11 cellular contexts compared by ENCODE assay signal in genomic region chr1:182699673-182700350, GRCh38. TPM values are rescaled to one million over a fixed set of nuclear protein-coding genes. Genes with fewer than 3 reads are reported as not detected.
DNase-seq lines count a peak whose midpoint lies in the region; ATAC-seq and TF ChIP-seq lines count a peak whose summit lies in the region.
"Had no signal": no experiment of that assay in that cellular context is flagged by ENCODE, and none has a peak within 500 bp of the region (broad histone marks: within the 10 kb centered on the region; RNA-seq: fewer than 3 reads in every experiment).

No MANE protein-coding gene starts in this region.

- H3K27me3 ChIP-seq in mammary epithelial cell (ENCODE audit: insufficient read depth, low read length): peaks cover 2% of the 10 kb centered on the region
- no peaks in the 10 kb centered on the region for H3K27me3 ChIP-seq in body of pancreas
- H3K27me3 ChIP-seq in iPS-18a (ENCODE audit: control insufficient read depth, insufficient read depth, low read length): no peaks in the 10 kb centered on the region
- H3K27me3 ChIP-seq in aorta (ENCODE audit: control insufficient read depth in 1 of 2, insufficient read depth in 2 of 2, low read length in 1 of 2): no peaks in the 10 kb centered on the region
- H3K27me3 ChIP-seq: breast epithelium had no signal

- H3K36me3 Mint-ChIP-seq in MCF 10A (ENCODE audit: insufficient read depth, unreplicated experiment): peaks cover 7% of the 10 kb centered on the region
- H3K36me3 Mint-ChIP-seq: activated CD8-positive, alpha-beta memory T cell treated with anti-CD3 and anti-CD28 coated beads, Interleukin-2, amount 10 ng/mL, durations not matched to agents 7 days and 5 days had no signal

- peaks cover 6% of the 10 kb centered on the region for H3K4me1 Mint-ChIP-seq in MCF 10A (ENCODE audit: insufficient read depth, unreplicated experiment)
- H3K4me1 Mint-ChIP-seq: activated CD8-positive, alpha-beta memory T cell treated with anti-CD3 and anti-CD28 coated beads, Interleukin-2, amount 10 ng/mL, durations not matched to agents 7 days and 5 days had no signal

- CTCF ChIA-PET in MCF 10A (lab: Yijun Ruan, JAX): interaction anchor here (0.7 to 1.0 kb wide), 2 partner anchors 9 to 16 kb away, joined by 3 read pairs; no protein-coding TSS in a partner anchor
- CTCF ChIA-PET in mammary epithelial cell (lab: Charles Lee; ENCODE audit: low non-redundant PET): no interaction called here

- H3K27ac ChIP-seq in mammary epithelial cell (ENCODE audit: insufficient read depth, low read depth, low read length): no peak overlapping the region
- H3K27ac ChIP-seq in body of pancreas: no peak overlapping the region
- no peak overlapping the region for H3K27ac ChIP-seq in iPS-18a (ENCODE audit: low read length)
- peak overlapping the region in 1 of 2 donors; percentile 2 for H3K27ac ChIP-seq in aorta (ENCODE audit: low read depth in 1 of 2, low read length in 2 of 2)
- H3K27ac ChIP-seq: A549, breast epithelium had no signal

- H3K9me3 ChIP-seq in mammary epithelial cell (replicated peaks; ENCODE audit: insufficient read depth, low read length) (no peaks in the 10 kb centered on the region), body of pancreas (no peaks in the 10 kb centered on the region), iPS-18a (ENCODE audit: control insufficient read depth, low read depth, low read length) (no peaks in the 10 kb centered on the region), aorta (ENCODE audit: control insufficient read depth, low read length) (no peaks in the 10 kb centered on the region)
- H3K9me3 ChIP-seq: A549, breast epithelium had no signal

- H3K4me3 Mint-ChIP-seq in MCF 10A (ENCODE audit: unreplicated experiment): no peak overlapping the region
- H3K4me3 Mint-ChIP-seq: activated CD8-positive, alpha-beta memory T cell treated with anti-CD3 and anti-CD28 coated beads, Interleukin-2, amount 10 ng/mL, durations not matched to agents 7 days and 5 days had no signal

- 18% methylated on average over 21 of the region's 23 CpGs for WGBS in mammary epithelial cell (ENCODE audit: low coverage, missing lambda C conversion rate)
- WGBS in body of pancreas, 2 donors: 46 to 55% methylated on average over 9 to 23 of the region's 23 CpGs
- WGBS in aorta, 2 donors: 2 to 9% methylated on average over 23 of the region's 23 CpGs

- BruUV-seq in MCF 10A (replicated peaks; lab: Mats Ljungman, UMichigan) (no TSS peak), mammary epithelial cell (replicated peaks; lab: Mats Ljungman, UMichigan) (no TSS peak)

- no peak overlapping the region for H3K4me2 ChIP-seq in mammary epithelial cell (ENCODE audit: insufficient read depth, low read depth, low read length)
- H3K4me2 ChIP-seq: A549 had no signal

- in situ Hi-C loops in mammary epithelial cell (cut with MboI; ENCODE audit: low sequenced_read_pairs in 2 of 2): no loop called here

- ATAC-seq in body of pancreas: peak; percentile 6
- ATAC-seq in aorta (ENCODE audit: low FRiP score): peak; percentile 75
- no peak for ATAC-seq in HG02571 (IDR thresholded peaks at IDR 0.05; ENCODE audit: unreplicated experiment)
- ATAC-seq: A549; activated CD8-positive, alpha-beta memory T cell treated with anti-CD3 and anti-CD28 coated beads, Interleukin-2, amount 10 ng/mL, durations not matched to agents 7 days and 5 days had no signal

- H3K36me3 ChIP-seq in mammary epithelial cell (ENCODE audit: insufficient read depth, low read length) (no peaks in the 10 kb centered on the region), body of pancreas (replicated peaks in 1 of 2; ENCODE audit: insufficient read depth in 1 of 2, low read depth in 2 of 2) (no peaks in the 10 kb centered on the region), iPS-18a (ENCODE audit: control insufficient read depth, low read depth, low read length) (no peaks in the 10 kb centered on the region), aorta (ENCODE audit: control insufficient read depth in 1 of 2, insufficient read depth in 2 of 2, low read length in 1 of 2) (no peaks in the 10 kb centered on the region)
- H3K36me3 ChIP-seq: breast epithelium had no signal

- H3K79me2 ChIP-seq in mammary epithelial cell (ENCODE audit: insufficient read depth, low read length): no peaks in the 10 kb centered on the region

- no peaks in the 10 kb centered on the region for H4K20me1 ChIP-seq in mammary epithelial cell (ENCODE audit: insufficient read depth, low read length)

- no peaks in the 10 kb centered on the region for H3K9me3 Mint-ChIP-seq in MCF 10A (ENCODE audit: unreplicated experiment)

- H3K4me3 ChIP-seq in mammary epithelial cell (replicated peaks in 1 of 3; ENCODE audit: insufficient read depth in 1 of 3, low read depth in 2 of 3, low read length in 3 of 3) (no peak overlapping the region), body of pancreas (no peak overlapping the region), iPS-18a (ENCODE audit: low read length) (peak overlapping the region; percentile 37), aorta (ENCODE audit: low read length in 2 of 2) (no peak overlapping the region)
- H3K4me3 ChIP-seq: A549, breast epithelium had no signal

- TF ChIP-seq POLR2A in body of pancreas (IDR thresholded peaks at IDR 0.05): no peak

- H2AFZ ChIP-seq in mammary epithelial cell (ENCODE audit: low read depth, low read length): no peak overlapping the region

- intact Hi-C loops in MCF 10A (cut with micrococcal nuclease): no loop called here
- intact Hi-C loops in mammary epithelial cell (cut with micrococcal nuclease): no loop called here
- intact Hi-C loops in body of pancreas (cut with DNase I): no loop called here
- intact Hi-C loops in aorta (cut with DNase I): loop anchor here (5.0 kb wide), 1 partner anchor 98 kb away; the partner anchor contains the start of gene RGS16 (in 2 of the 2)

- H3K27me3 Mint-ChIP-seq in MCF 10A (ENCODE audit: insufficient read depth, unreplicated experiment): no peaks in the 10 kb centered on the region

- TF ChIP-seq CTCF in MCF 10A (IDR thresholded peaks at IDR 0.05; ENCODE audit: unreplicated experiment) (no peak), mammary epithelial cell (conservative IDR thresholded peaks at IDR 0.05 in 1 of 2, IDR thresholded peaks at IDR 0.05 in 1 of 2; ENCODE audit: extremely low read depth in 1 of 2, insufficient read depth in 1 of 2, low read depth in 1 of 2, low read length in 2 of 2) (no peak), body of pancreas (IDR thresholded peaks at IDR 0.05) (no peak), GM10266 (IDR thresholded peaks at IDR 0.05; ENCODE audit: control insufficient read depth, insufficient read depth, low read depth, missing control alignments) (no peak)

- H3K4me1 ChIP-seq in mammary epithelial cell (ENCODE audit: insufficient read depth, low read length) (no peaks in the 10 kb centered on the region), body of pancreas (no peaks in the 10 kb centered on the region), iPS-18a (ENCODE audit: control insufficient read depth, low read depth, low read length) (peaks cover 43% of the 10 kb centered on the region), aorta (ENCODE audit: control insufficient read depth in 1 of 2, insufficient read depth in 2 of 2, low read length in 2 of 2) (peaks cover 0 to 12% of the 10 kb centered on the region in 2 donors)
- H3K4me1 ChIP-seq: A549, breast epithelium had no signal

- dilution Hi-C loops in mammary epithelial cell (cut with HindIII; ENCODE audit: low sequenced_read_pairs): no loop called here

- peak overlapping the region; percentile 28 for H3K27ac Mint-ChIP-seq in MCF 10A (ENCODE audit: low read depth, unreplicated experiment)
- H3K27ac Mint-ChIP-seq: activated CD8-positive, alpha-beta memory T cell treated with anti-CD3 and anti-CD28 coated beads, Interleukin-2, amount 10 ng/mL, durations not matched to agents 7 days and 5 days had no signal

- no peak for DNase-seq in MCF 10A (ENCODE audit: unreplicated experiment)
- DNase-seq in mammary epithelial cell: no peak
- DNase-seq in body of pancreas: peak in 1 of 4 donors; percentile 11
- no peak for DNase-seq in aorta
- DNase-seq in GM10266 (ENCODE audit: extremely low spot score): no peak
- DNase-seq in NCI-H510A (lab: John Stamatoyannopoulos, UW): no peak
- DNase-seq: activated CD8-positive, alpha-beta memory T cell treated with anti-CD3 and anti-CD28 coated beads, Interleukin-2, amount 10 ng/mL, durations not matched to agents 7 days and 5 days had no signal

- H3K9ac ChIP-seq in mammary epithelial cell (ENCODE audit: insufficient read depth, low read length): no peak overlapping the region
- peak overlapping the region; percentile 27 for H3K9ac ChIP-seq in iPS-18a (ENCODE audit: low read length)

- POLR2A ChIA-PET in MCF 10A (lab: Yijun Ruan, JAX): interaction anchor here (0.5 to 0.9 kb wide), 2 partner anchors 15 to 23 kb away, joined by 3 to 4 read pairs; no protein-coding TSS in a partner anchor

RNA-seq across cellular contexts. Expression of gene RGS8, which starts 15.4 kb away (rescaled TPM):
- not detected in 2 replicates for total RNA-seq in MCF 10A (2022)
- total RNA-seq in mammary epithelial cell: not detected
- not detected for polyA plus RNA-seq in mammary epithelial cell
- not detected for polyA minus RNA-seq in mammary epithelial cell
- total RNA-seq in body of pancreas: not detected
- under 1 TPM in 1 of 2 donors, not detected in 1; 0.10 TPM for total RNA-seq in aorta
- not detected for polyA plus RNA-seq in aorta
- total RNA-seq: activated CD8-positive, alpha-beta memory T cell treated with anti-CD3 and anti-CD28 coated beads, Interleukin-2, amount 10 ng/mL, durations not matched to agents 7 days and 5 days; breast epithelium had no signal
- polyA plus RNA-seq: A549 had no signal

Comparison
In these comparisons a context has a peak if more than half of its experiments do, and no peak if none do; other contexts are left out.
1. intact Hi-C loops: an anchor here in aorta (5.0 kb wide); none called in MCF 10A, mammary epithelial cell and body of pancreas.